Comparison of ENCODE assay signal across 13 cellular contexts in genomic region chr14:95480887-95481226, GRCh38. TPM values are rescaled to one million over a fixed set of nuclear protein-coding genes. Genes with fewer than 3 reads are reported as not detected.
DNase-seq lines count a peak whose midpoint lies in the region; ATAC-seq and TF ChIP-seq lines count a peak whose summit lies in the region.
"Had no signal": no experiment of that assay in that cellular context is flagged by ENCODE, and none has a peak within 500 bp of the region (broad histone marks: within the 10 kb centered on the region; RNA-seq: fewer than 3 reads in every experiment).

No MANE protein-coding gene starts in this region.

- peak overlapping the region; percentile 85 for H3K4me2 ChIP-seq in BLaER1
- H3K4me2 ChIP-seq: SK-N-SH had no signal

- no peaks in the 10 kb centered on the region for H3K9me3 ChIP-seq in BLaER1
- H3K9me3 ChIP-seq: SK-N-SH had no signal

- H3K4me1 ChIP-seq in BLaER1, result peaks cover 95% of the 10 kb centered on the region

- TF ChIP-seq POLR2A in GM18505 (IDR thresholded peaks at IDR 0.05; ENCODE audit: borderline replicate concordance, extremely low read depth, insufficient read depth, insufficient read length), result no peak

- peak overlapping the region; percentile 90 for H3K27ac ChIP-seq in BLaER1

- H3K4me1 Mint-ChIP-seq in activated naive CD8-positive, alpha-beta T cell (ENCODE audit: low read depth), result peaks cover 40% of the 10 kb centered on the region
- peaks cover 34 to 72% (median 66%) of the 10 kb centered on the region in 4 donors for H3K4me1 Mint-ChIP-seq in naive thymus-derived CD8-positive, alpha-beta T cell

- no peak overlapping the region for H3K4me3 ChIP-seq in BLaER1
- H3K4me3 ChIP-seq: lung had no signal

- peak; percentile 2 for ATAC-seq in GM18505 (IDR thresholded peaks at IDR 0.05; ENCODE audit: unreplicated experiment)
- ATAC-seq in naive thymus-derived CD8-positive, alpha-beta T cell, result no peak
- no peak for ATAC-seq in GM21737 (IDR thresholded peaks at IDR 0.05; ENCODE audit: unreplicated experiment)

- no peaks in the 10 kb centered on the region for H3K36me3 Mint-ChIP-seq in activated naive CD8-positive, alpha-beta T cell
- H3K36me3 Mint-ChIP-seq in naive thymus-derived CD8-positive, alpha-beta T cell, result peaks cover 0 to 14% (median 9%) of the 10 kb centered on the region in 3 donors

- H3K27me3 ChIP-seq in BLaER1, result no peaks in the 10 kb centered on the region

- H3K27me3 Mint-ChIP-seq in activated naive CD8-positive, alpha-beta T cell, result no peaks in the 10 kb centered on the region
- no peaks in the 10 kb centered on the region for H3K27me3 Mint-ChIP-seq in naive thymus-derived CD8-positive, alpha-beta T cell

- peaks cover 100% of the 10 kb centered on the region for H4K20me1 ChIP-seq in BLaER1

- H3K27ac Mint-ChIP-seq in activated naive CD8-positive, alpha-beta T cell, result peak overlapping the region; percentile 81
- peak overlapping the region in 8 of 10 donors; percentile 2 to 87 (median 80) for H3K27ac Mint-ChIP-seq in naive thymus-derived CD8-positive, alpha-beta T cell

- DNase-seq in naive thymus-derived CD8-positive, alpha-beta T cell, result no peak
- no peak for DNase-seq in ureter (ENCODE audit: low spot score)
- no peak for DNase-seq in 8988T
- DNase-seq in HK-2 (ENCODE audit: unreplicated experiment), result no peak
- DNase-seq: activated CD4-positive, CD25-positive, alpha-beta regulatory T cell treated with anti-CD3 and anti-CD28 coated beads, Interleukin-2, amount 50 U/mL, for 72 hours; Calu3; head of caudate nucleus had no signal

- H3K9me3 Mint-ChIP-seq in activated naive CD8-positive, alpha-beta T cell (ENCODE audit: low read depth), result no peaks in the 10 kb centered on the region
- H3K9me3 Mint-ChIP-seq in naive thymus-derived CD8-positive, alpha-beta T cell, result no peaks in the 10 kb centered on the region

- POLR2A ChIA-PET in naive thymus-derived CD8-positive, alpha-beta T cell (lab: Charles Lee), result interaction anchor here (0.8 to 4.7 kb wide), 5 partner anchors 10 to 39 kb away, joined by 3 to 28 read pairs (median 3); no protein-coding TSS in a partner anchor

- H3K9ac ChIP-seq in BLaER1, result peak overlapping the region; percentile 72; the same call in 1 of the 2 replicates
- H3K9ac ChIP-seq: SK-N-SH had no signal

- H3K4me3 Mint-ChIP-seq in activated naive CD8-positive, alpha-beta T cell, result no peak overlapping the region
- no peak overlapping the region for H3K4me3 Mint-ChIP-seq in naive thymus-derived CD8-positive, alpha-beta T cell

- H3K36me3 ChIP-seq in BLaER1, result peaks cover 98% of the 10 kb centered on the region

RNA-seq across cellular contexts. Expression of gene SYNE3, which starts 35.6 kb away (rescaled TPM):
- 10 to 100 TPM; 47.1 to 48.2 TPM for total RNA-seq in naive thymus-derived CD8-positive, alpha-beta T cell
- 1 to 10 TPM; 2.4 to 4.6 (median 4.5) TPM for polyA plus RNA-seq in naive thymus-derived CD8-positive, alpha-beta T cell
- 14.4 TPM for total RNA-seq in ureter

RNA-seq across cellular contexts. Expression of gene GLRX5, which starts 54.0 kb away (rescaled TPM):
- total RNA-seq in naive thymus-derived CD8-positive, alpha-beta T cell, result 10 to 100 TPM; 17.9 to 22.5 TPM
- 10 to 100 TPM; 61.6 to 87.6 (median 67.6) TPM for polyA plus RNA-seq in naive thymus-derived CD8-positive, alpha-beta T cell
- total RNA-seq in ureter, result 35.9 TPM
